8 cellular contexts compared by ENCODE assay signal in genomic region chr19:6048808-6049405, GRCh38.
DNase-seq lines count a peak whose midpoint lies in the region; ATAC-seq and TF ChIP-seq lines count a peak whose summit lies in the region.

No MANE protein-coding gene starts in this region.

- peak; percentile 65 to 94 (median 86) for TF ChIP-seq CTCF in dorsolateral prefrontal cortex (IDR thresholded peaks at IDR 0.05 in 54 of 56, conservative IDR thresholded peaks at IDR 0.05 in 2 of 56; ENCODE audit: low read depth in 1 of 56, partially characterized antibody in 56 of 56)

- peak overlapping the region in 9 of 59 donors; percentile 4 to 25 (median 16) for H3K4me3 ChIP-seq in dorsolateral prefrontal cortex

- ATAC-seq in HG03135 (IDR thresholded peaks at IDR 0.05; ENCODE audit: unreplicated experiment), result peak; percentile 65
- no peak for ATAC-seq in HG02610 (IDR thresholded peaks at IDR 0.05; ENCODE audit: unreplicated experiment)

- H3K27ac ChIP-seq in dorsolateral prefrontal cortex, result no peak overlapping the region

- H3K27me3 ChIP-seq in dorsolateral prefrontal cortex, result no peaks in the 10 kb centered on the region

- intact Hi-C loops in dorsolateral prefrontal cortex (cut with DNase I), result loop anchor here (2.0 to 10.0 kb wide), 4 partner anchors 74 to 816 kb away; no protein-coding TSS in a partner anchor

- DNase-seq in COLO829 (ENCODE audit: low spot score) (peak; percentile 80), NCI-H69 (lab: John Stamatoyannopoulos, UW) (peak; percentile 89), dorsolateral prefrontal cortex (peak; percentile 56 to 78 (median 68)), medulla oblongata (ENCODE audit: extremely low spot score) (peak; percentile 90)
- DNase-seq in activated CD4-positive, alpha-beta T cell treated with anti-CD3 and anti-CD28 coated beads, Interleukin-2, amount 50 U/mL, for 4 hours, result peak; percentile 74 to 75
- DNase-seq in stimulated activated CD8-positive, alpha-beta memory T cell treated with anti-CD3 and anti-CD28 coated beads, Interleukin-15, amount 100 ng/mL, for 24 hours (ENCODE audit: low read depth), result peak; percentile 45
